13 cellular contexts compared by ENCODE assay signal in the genomic region with DNA sequence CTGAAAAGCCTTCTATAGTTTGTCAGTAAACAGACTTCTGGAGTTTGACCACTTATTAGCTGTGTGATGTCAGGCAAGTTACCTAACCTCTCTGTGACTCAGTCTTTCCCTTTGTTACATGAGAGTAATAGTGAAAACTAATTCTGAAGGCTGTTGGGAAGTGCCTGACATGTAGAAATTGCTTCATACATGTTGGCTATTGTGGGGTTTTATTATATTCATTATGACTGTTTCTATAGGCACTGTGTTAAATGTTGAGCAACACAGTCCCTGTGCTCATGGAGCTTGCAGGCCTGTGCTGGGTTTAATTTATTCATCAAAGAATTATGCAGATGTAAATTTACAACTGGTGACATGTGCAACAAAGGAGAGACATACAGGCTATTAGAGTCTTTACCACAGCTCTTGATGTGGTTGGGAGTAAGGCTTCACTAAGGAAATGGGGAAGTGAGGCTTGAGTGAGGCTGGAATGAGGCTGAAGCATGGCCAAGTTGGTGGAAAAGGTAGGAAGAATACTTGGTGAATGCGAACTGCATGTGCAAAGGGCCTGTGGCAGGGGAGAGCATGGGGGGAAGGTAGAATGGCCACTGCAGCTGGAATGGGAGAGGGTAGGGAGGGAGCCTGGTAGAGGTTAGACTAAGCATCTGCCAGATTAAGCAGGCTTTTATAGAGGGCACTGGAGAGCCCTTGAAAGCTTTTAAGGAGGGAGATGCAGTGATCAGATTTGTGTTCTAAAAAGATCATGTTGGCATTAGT.
DNase-seq lines count a peak whose midpoint lies in the region; ATAC-seq and TF ChIP-seq lines count a peak whose summit lies in the region.
"Had no signal": no experiment of that assay in that cellular context is flagged by ENCODE, and none has a peak within 500 bp of the region (broad histone marks: within the 10 kb centered on the region; RNA-seq: fewer than 3 reads in every experiment).

No MANE protein-coding gene starts in this region.

- no peaks in the 10 kb centered on the region for H3K36me3 ChIP-seq in IMR-90 (ENCODE audit: control insufficient read depth, insufficient read depth, low read length)
- H3K36me3 ChIP-seq in uterus: no peaks in the 10 kb centered on the region
- H3K36me3 ChIP-seq: spleen had no signal

- dilution Hi-C loops in IMR-90 (cut with HindIII; ENCODE audit: low sequenced_read_pairs, unreplicated experiment): no loop called here

- H3K4me1 ChIP-seq in IMR-90 (ENCODE audit: control insufficient read depth, insufficient read depth, low read length): no peaks in the 10 kb centered on the region
- no peaks in the 10 kb centered on the region for H3K4me1 ChIP-seq in uterus

- DNase-seq in CD1c-positive myeloid dendritic cell (ENCODE audit: extremely low spot score) (peak; percentile 70), IMR-90 (peak; percentile 43), fibroblast of peridontal ligament (ENCODE audit: extremely low read depth) (peak; percentile 56), uterus (no peak), G401 (ENCODE audit: low spot score) (no peak)
- no peak for DNase-seq in T-helper 2 cell treated with Interferon-gamma antibody and Interleukin-4, amounts not matched to agents 5 μg/mL and 100 μg/mL, for 36 hours (ENCODE audit: low spot score)
- DNase-seq in activated CD8-positive, alpha-beta memory T cell treated with anti-CD3 and anti-CD28 coated beads, Interleukin-2, amount 50 U/mL, for 48 hours: no peak
- DNase-seq: caudate nucleus, DMS 273 treated with DMSO at 0.1 percent for 48 hours, NCI-H1048, nephron progenitor cell, spleen had no signal

- TF ChIP-seq CTCF in IMR-90 (conservative IDR thresholded peaks at IDR 0.05; ENCODE audit: low read depth, low read length) (no peak), uterus (IDR thresholded peaks at IDR 0.05) (no peak)

- peaks cover 72% of the 10 kb centered on the region for H3K4me1 Mint-ChIP-seq in T-helper 2 cell treated with Interferon-gamma antibody and Interleukin-4, amounts not matched to agents 5 μg/mL and 100 μg/mL, for 36 hours (ENCODE audit: low read depth)

- no peaks in the 10 kb centered on the region for H3K79me1 ChIP-seq in IMR-90 (ENCODE audit: low read depth in 1 of 2, low read length in 2 of 2)

- no peak overlapping the region for H2AK9ac ChIP-seq in IMR-90 (replicated peaks; ENCODE audit: low read depth, low read length, poor library complexity)

- no TSS peak for BruUV-seq in IMR-90 (replicated peaks; lab: Mats Ljungman, UMichigan)

- H2BK5ac ChIP-seq in IMR-90 (ENCODE audit: low read depth, low read length, poor library complexity, severe bottlenecking): no peak overlapping the region

- CTCF ChIA-PET in IMR-90 (lab: Yijun Ruan, JAX): no interaction called here

- no peaks in the 10 kb centered on the region for H4K20me1 ChIP-seq in IMR-90 (ENCODE audit: insufficient read depth, low read length)

- peak overlapping the region; percentile 39 for H3K4me3 Mint-ChIP-seq in T-helper 2 cell treated with Interferon-gamma antibody and Interleukin-4, amounts not matched to agents 5 μg/mL and 100 μg/mL, for 36 hours
- H3K4me3 Mint-ChIP-seq: nephron progenitor cell had no signal

- H3K27ac Mint-ChIP-seq in T-helper 2 cell treated with Interferon-gamma antibody and Interleukin-4, amounts not matched to agents 5 μg/mL and 100 μg/mL, for 36 hours: peak overlapping the region; percentile 22
- H3K27ac Mint-ChIP-seq: nephron progenitor cell had no signal

- no peak overlapping the region for H2BK120ac ChIP-seq in IMR-90 (ENCODE audit: low read depth, low read length)

- no peak overlapping the region for H3K9ac ChIP-seq in IMR-90 (ENCODE audit: low read depth, low read length)

- no peak overlapping the region for H4K5ac ChIP-seq in IMR-90 (ENCODE audit: low read depth, low read length)

- no peak overlapping the region for H3K18ac ChIP-seq in IMR-90 (ENCODE audit: low read depth, low read length)

- H3K4ac ChIP-seq in IMR-90 (ENCODE audit: low read depth, low read length): no peak overlapping the region

- TF ChIP-seq RAD21 in IMR-90 (IDR thresholded peaks at IDR 0.05; ENCODE audit: low read length): no peak

- no peak overlapping the region for H2AFZ ChIP-seq in IMR-90 (replicated peaks; ENCODE audit: low read length, poor library complexity)

- H4K8ac ChIP-seq in IMR-90 (ENCODE audit: low read depth in 2 of 2, low read length in 2 of 2): no peak overlapping the region

- no peak overlapping the region for H4K91ac ChIP-seq in IMR-90 (ENCODE audit: insufficient read depth, low read depth, low read length)

- H3K9me1 ChIP-seq in IMR-90 (ENCODE audit: insufficient read depth, low read length): no peaks in the 10 kb centered on the region

- no peaks in the 10 kb centered on the region; the same call in 1 of the 2 replicates for H3K27me3 ChIP-seq in IMR-90 (ENCODE audit: control insufficient read depth, insufficient read depth, low read length)
- H3K27me3 ChIP-seq in uterus: no peaks in the 10 kb centered on the region

- H2BK20ac ChIP-seq in IMR-90 (ENCODE audit: low read depth, low read length): no peak overlapping the region

- H3K14ac ChIP-seq in IMR-90 (replicated peaks; ENCODE audit: low read depth, low read length): no peak overlapping the region

- POLR2A ChIA-PET in IMR-90 (lab: Charles Lee; ENCODE audit: unreplicated experiment): no interaction called here

- WGBS in IMR-90 (ENCODE audit: extremely low coverage in 2 of 2, insufficient read length in 1 of 2), 2 experiments: 83% methylated on average over 1 of the region's 1 CpG; no CpG with 5 or more reads in 1 of the 2 experiments

- H3K4me2 ChIP-seq in IMR-90 (ENCODE audit: low read depth, low read length): no peak overlapping the region

- no peak overlapping the region for H3K4me3 ChIP-seq in IMR-90 (ENCODE audit: insufficient read depth, low read depth, low read length)
- no peak overlapping the region for H3K4me3 ChIP-seq in uterus
- H3K4me3 ChIP-seq: spleen had no signal

- H2AK5ac ChIP-seq in IMR-90 (ENCODE audit: low read depth, low read length): no peak overlapping the region

- H3K9me3 ChIP-seq in IMR-90 (ENCODE audit: control insufficient read depth, insufficient read depth, low read length) (no peaks in the 10 kb centered on the region), uterus (no peaks in the 10 kb centered on the region)
- H3K9me3 ChIP-seq: spleen had no signal

- H3K27ac ChIP-seq in IMR-90 (ENCODE audit: insufficient read depth, low read length) (no peak overlapping the region), uterus (no peak overlapping the region)
- H3K27ac ChIP-seq: spleen had no signal

- H3K27me3 Mint-ChIP-seq in T-helper 2 cell treated with Interferon-gamma antibody and Interleukin-4, amounts not matched to agents 5 μg/mL and 100 μg/mL, for 36 hours (ENCODE audit: low read depth): no peaks in the 10 kb centered on the region

- H3K36me3 Mint-ChIP-seq in T-helper 2 cell treated with Interferon-gamma antibody and Interleukin-4, amounts not matched to agents 5 μg/mL and 100 μg/mL, for 36 hours (ENCODE audit: low read depth): peaks cover 20% of the 10 kb centered on the region

- H3K56ac ChIP-seq in IMR-90 (ENCODE audit: extremely low read depth, insufficient read depth, low read length): no peak overlapping the region

- TF ChIP-seq POLR2A in IMR-90 (IDR thresholded peaks at IDR 0.05; ENCODE audit: low read depth, low read length) (no peak), uterus (IDR thresholded peaks at IDR 0.05) (no peak)

- in situ Hi-C loops in IMR-90 (cut with MboI; ENCODE audit: low sequenced_read_pairs) (no loop called here), G401 (cut with HindIII; ENCODE audit: low sequenced_read_pairs) (no loop called here)

- H3K23ac ChIP-seq in IMR-90 (ENCODE audit: low read depth, low read length): no peak overlapping the region

- H2BK15ac ChIP-seq in IMR-90 (ENCODE audit: low read depth, low read length): no peak overlapping the region

- no peaks in the 10 kb centered on the region for H3K9me3 Mint-ChIP-seq in T-helper 2 cell treated with Interferon-gamma antibody and Interleukin-4, amounts not matched to agents 5 μg/mL and 100 μg/mL, for 36 hours
- H3K9me3 Mint-ChIP-seq: nephron progenitor cell had no signal

- intact Hi-C loops in IMR-90 (cut with micrococcal nuclease): no loop called here
- intact Hi-C loops in uterus (cut with DNase I; ENCODE audit: low total_unique reads): no loop called here

- ATAC-seq in IMR-90 (ENCODE audit: low read depth): no peak
- ATAC-seq in HG02763 (IDR thresholded peaks at IDR 0.05; ENCODE audit: unreplicated experiment): no peak

TF ChIP-seq in IMR-90, 13 proteins besides CTCF, POLR2A, EP300 and RAD21:
- TF ChIP-seq RFX5 (IDR thresholded peaks at IDR 0.05; ENCODE audit: low read depth, low read length) (no peak), CEBPB (IDR thresholded peaks at IDR 0.05; ENCODE audit: low read depth, low read length) (peak; percentile 63; the same call in 1 of the 2 replicates), FOS (IDR thresholded peaks at IDR 0.05; ENCODE audit: low read depth, low read length) (no peak)

Comparison
In these comparisons a context has a peak if more than half of its experiments do, and no peak if none do; other contexts are left out.
1. DNase-seq: peak in CD1c-positive myeloid dendritic cell (single experiment), IMR-90 (single experiment) and fibroblast of peridontal ligament (single experiment); none in T-helper 2 cell treated with Interferon-gamma antibody and Interleukin-4, amounts not matched to agents 5 μg/mL and 100 μg/mL, for 36 hours (single experiment), uterus (0 of 2), G401 (single experiment) and activated CD8-positive, alpha-beta memory T cell treated with anti-CD3 and anti-CD28 coated beads, Interleukin-2, amount 50 U/mL, for 48 hours (single experiment).